ENCODE assay signal across 23 cellular contexts in genomic region chr3:2657408-2657807, GRCh38.
DNase-seq lines count a peak whose midpoint lies in the region; ATAC-seq and TF ChIP-seq lines count a peak whose summit lies in the region.
"Had no signal": no experiment of that assay in that cellular context is flagged by ENCODE, and none has a peak within 500 bp of the region (broad histone marks: within the 10 kb centered on the region; RNA-seq: fewer than 3 reads in every experiment).

No MANE protein-coding gene starts in this region.

- DNase-seq in GM12865 (ENCODE audit: low read depth), result peak; percentile 7
- peak; percentile 30 for DNase-seq in NB4 (ENCODE audit: low read depth)
- DNase-seq in amniotic epithelial cell (ENCODE audit: low read depth), result peak; percentile 52
- peak; percentile 28 for DNase-seq in inferior parietal cortex (ENCODE audit: extremely low spot score)
- no peak for DNase-seq in PC-9
- no peak for DNase-seq in posterior vena cava (ENCODE audit: low spot score)
- DNase-seq in EL, result no peak
- DNase-seq: activated CD4-positive, alpha-beta T cell treated with anti-CD3 and anti-CD28 coated beads, Interleukin-2, amount 10 ng/mL, durations not matched to agents 7 days and 5 days; aorta; C1 segment of cervical spinal cord; Calu3; central memory CD4-positive, alpha-beta T cell; mucosa of descending colon; NCI-H1436 treated with DMSO at 0.1 percent for 48 hours; NCI-H510A treated with DMSO at 0.1 percent for 48 hours; right lobe of liver; thyroid gland had no signal

- H3K4me1 ChIP-seq in PC-9 (replicated peaks; ENCODE audit: insufficient read depth), result no peaks in the 10 kb centered on the region
- H3K4me1 ChIP-seq: parathyroid adenoma, right lobe of liver, thyroid gland had no signal

- H3K9me2 ChIP-seq in PC-9 (ENCODE audit: insufficient read depth), result no peaks in the 10 kb centered on the region

- TF ChIP-seq POLR2A in NB4 (IDR thresholded peaks at IDR 0.05; ENCODE audit: extremely low read depth, insufficient read length), result no peak

- H3K4me2 ChIP-seq in PC-9, result no peak overlapping the region

- intact Hi-C loops in PC-9 (cut with micrococcal nuclease; ENCODE audit: unreplicated experiment), result no loop called here
- intact Hi-C loops in posterior vena cava (cut with DNase I), result no loop called here

- H3K27me3 ChIP-seq in PC-9 (ENCODE audit: insufficient read depth, low read depth), result no peaks in the 10 kb centered on the region
- H3K27me3 ChIP-seq: dorsolateral prefrontal cortex, right lobe of liver, thyroid gland had no signal

- no peak overlapping the region for H3K4me3 ChIP-seq in GM12865 (ENCODE audit: low read depth, low read length)
- no peak overlapping the region for H3K4me3 ChIP-seq in NB4 (ENCODE audit: low read depth, low read length)
- no peak overlapping the region for H3K4me3 ChIP-seq in PC-9
- H3K4me3 ChIP-seq: dorsolateral prefrontal cortex, mucosa of descending colon, right lobe of liver, thyroid gland had no signal

- no peaks in the 10 kb centered on the region for H3K79me2 ChIP-seq in PC-9 (ENCODE audit: low read depth)
- H3K79me2 ChIP-seq: parathyroid adenoma had no signal

- no peaks in the 10 kb centered on the region for H3K36me3 ChIP-seq in PC-9 (ENCODE audit: low read depth)
- H3K36me3 ChIP-seq: right lobe of liver, thyroid gland had no signal

- H3K27ac ChIP-seq in PC-9, result no peak overlapping the region
- H3K27ac ChIP-seq: parathyroid adenoma, right lobe of liver, thyroid gland, VCaP had no signal

- H2AFZ ChIP-seq in PC-9, result no peak overlapping the region
- H2AFZ ChIP-seq: parathyroid adenoma had no signal

- H3K9me3 ChIP-seq in PC-9 (ENCODE audit: insufficient read depth, low read depth), result no peaks in the 10 kb centered on the region
- H3K9me3 ChIP-seq: mucosa of descending colon, right lobe of liver, thyroid gland had no signal

- no peaks in the 10 kb centered on the region for H3F3A ChIP-seq in PC-9 (ENCODE audit: insufficient read depth, low read depth)

- no peak for ATAC-seq in GM21390 (IDR thresholded peaks at IDR 0.05; ENCODE audit: unreplicated experiment)
- ATAC-seq: activated naive CD4-positive, alpha-beta T cell treated with anti-CD3 and anti-CD28 coated beads, Interleukin-2, amount 50 U/mL, for 72 hours; activated T-helper 17 cell treated with anti-CD3 and anti-CD28 coated beads, Interleukin-2, amount 50 U/mL, for 72 hours; mucosa of descending colon; right lobe of liver had no signal

- CTCF ChIA-PET in PC-9 (lab: Charles Lee), result no interaction called here

- BruUV-seq in PC-9 (replicated peaks; lab: Mats Ljungman, UMichigan), result no TSS peak

- POLR2A ChIA-PET in PC-9 (lab: Charles Lee; ENCODE audit: unreplicated experiment), result no interaction called here

- TF ChIP-seq CTCF in GM12865 (IDR thresholded peaks at IDR 0.05; ENCODE audit: insufficient read depth, low read depth, low read length, missing control alignments), result no peak
- no peak for TF ChIP-seq CTCF in NB4 (IDR thresholded peaks at IDR 0.05; ENCODE audit: low read depth, low read length)
- TF ChIP-seq CTCF in PC-9 (conservative IDR thresholded peaks at IDR 0.05), result no peak

- no peaks in the 10 kb centered on the region for H4K20me1 ChIP-seq in PC-9 (ENCODE audit: insufficient read depth)

Comparison
In these comparisons a context has a peak if more than half of its experiments do, and no peak if none do; other contexts are left out.
1. DNase-seq: peak in GM12865 (single experiment), NB4 (single experiment), amniotic epithelial cell (single experiment) and inferior parietal cortex (single experiment); none in PC-9 (0 of 2), posterior vena cava (single experiment) and EL (single experiment).